ENCODE assay signal across 30 cellular contexts in genomic region chr3:185721970-185722369, GRCh38.
"Had no signal": no experiment of that assay in that cellular context is flagged by ENCODE, and none has a peak within 500 bp of the region (broad histone marks: within the 10 kb centered on the region; RNA-seq: fewer than 3 reads in every experiment).

No MANE protein-coding gene starts in this region.

- H3K4me3 ChIP-seq: dorsolateral prefrontal cortex, gastroesophageal sphincter, heart left ventricle, hepatocyte, left ventricle myocardium inferior, lung, mucosa of descending colon, psoas muscle, skin epidermis, suprapubic skin, transverse colon, vagina had no signal

- H3K36me3 ChIP-seq: gastroesophageal sphincter, heart left ventricle, left ventricle myocardium inferior, suprapubic skin, transverse colon, vagina had no signal

- ATAC-seq: esophagus mucosa; gastroesophageal sphincter; heart left ventricle; mucosa of descending colon; natural killer cell treated with Interleukin-12 subunit alpha and Interleukin-12 subunit beta and Interleukin-15 and Interleukin-18, amount 100 ng/mL, for 72 hours; psoas muscle; right cardiac atrium; stimulated activated naive CD8-positive, alpha-beta T cell treated with anti-CD3 and anti-CD28 coated beads, Interleukin-15, amount 100 ng/mL, for 72 hours had no signal

- H3K27ac ChIP-seq: dorsolateral prefrontal cortex, gastroesophageal sphincter, heart left ventricle, hepatocyte, left ventricle myocardium inferior, psoas muscle, suprapubic skin, transverse colon, vagina had no signal

- H3K9me3 ChIP-seq: gastroesophageal sphincter, mucosa of descending colon, psoas muscle, suprapubic skin, transverse colon, vagina had no signal

- DNase-seq: cerebellar nuclear complex; dorsolateral prefrontal cortex; effector CD4-positive, alpha-beta T cell; foreskin fibroblast; heart left ventricle; kidney glomerular epithelial cell; left colon; left ventricle myocardium inferior; mesenchymal stem cell; mucosa of descending colon; naive B cell; nucleus accumbens; psoas muscle; right cardiac atrium; stimulated activated CD4-positive, alpha-beta T cell treated with anti-CD3 and anti-CD28 coated beads, Interleukin-15, amount 100 ng/mL, for 24 hours; stimulated activated CD4-positive, alpha-beta T cell treated with anti-CD3 and anti-CD28 coated beads, Interleukin-4, amount 100 ng/mL, for 1 hour; stimulated activated CD8-positive, alpha-beta memory T cell treated with anti-CD3 and anti-CD28 coated beads, Interleukin-4, amount 100 ng/mL, for 48 hours; stimulated activated naive CD4-positive, alpha-beta T cell; stimulated activated naive CD8-positive, alpha-beta T cell treated with anti-CD3 and anti-CD28 coated beads, Interleukin-15, amount 100 ng/mL, for 72 hours; transverse colon had no signal

- H3K36me3 Mint-ChIP-seq: naive B cell; natural killer cell treated with Interleukin-12 subunit alpha and Interleukin-12 subunit beta and Interleukin-15 and Interleukin-18, amount 100 ng/mL, for 72 hours had no signal

- H3K27me3 ChIP-seq: gastroesophageal sphincter, heart left ventricle, hepatocyte, suprapubic skin, transverse colon, vagina had no signal

- H3K4me3 Mint-ChIP-seq: mesothelial cell of epicardium; naive B cell; natural killer cell treated with Interleukin-12 subunit alpha and Interleukin-12 subunit beta and Interleukin-15 and Interleukin-18, amount 100 ng/mL, for 72 hours; stimulated activated naive CD8-positive, alpha-beta T cell treated with anti-CD3 and anti-CD28 coated beads, Interleukin-15, amount 100 ng/mL, for 72 hours had no signal

- H2AFZ ChIP-seq: hepatocyte had no signal

- FAIRE-seq: colon had no signal

- H3K27ac Mint-ChIP-seq: natural killer cell treated with Interleukin-12 subunit alpha and Interleukin-12 subunit beta and Interleukin-15 and Interleukin-18, amount 100 ng/mL, for 72 hours; stimulated activated naive CD8-positive, alpha-beta T cell treated with anti-CD3 and anti-CD28 coated beads, Interleukin-15, amount 100 ng/mL, for 72 hours had no signal

- H3K4me1 Mint-ChIP-seq: naive B cell; stimulated activated naive CD8-positive, alpha-beta T cell treated with anti-CD3 and anti-CD28 coated beads, Interleukin-15, amount 100 ng/mL, for 72 hours had no signal

- H3K9me3 Mint-ChIP-seq: naive B cell; natural killer cell treated with Interleukin-12 subunit alpha and Interleukin-12 subunit beta and Interleukin-15 and Interleukin-18, amount 100 ng/mL, for 72 hours; stimulated activated naive CD8-positive, alpha-beta T cell treated with anti-CD3 and anti-CD28 coated beads, Interleukin-15, amount 100 ng/mL, for 72 hours had no signal

- H3K4me1 ChIP-seq: gastroesophageal sphincter, psoas muscle had no signal

- H3K4me2 ChIP-seq: hepatocyte had no signal
